Comparison of ENCODE assay signal across 34 cellular contexts in the genomic region with DNA sequence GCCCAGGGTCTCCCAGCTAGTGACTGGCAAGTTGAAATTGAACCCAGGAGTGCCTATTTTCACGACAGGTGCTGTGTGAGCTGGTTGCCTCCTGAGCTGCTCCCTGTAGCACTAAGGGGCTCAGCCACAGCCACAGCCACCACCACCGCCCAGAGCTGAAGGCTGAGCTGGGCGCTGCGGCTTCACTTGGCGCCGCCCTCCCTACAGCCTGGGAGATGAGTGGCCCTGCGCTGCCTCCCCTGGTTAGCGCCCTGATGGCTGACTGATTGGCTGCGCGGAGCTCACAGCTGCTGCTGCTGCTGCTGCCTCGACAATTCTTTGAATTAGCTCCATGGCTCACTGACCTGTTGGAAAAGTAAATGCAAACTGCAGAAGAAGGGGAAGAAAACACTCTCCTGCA.
DNase-seq lines count a peak whose midpoint lies in the region; ATAC-seq and TF ChIP-seq lines count a peak whose summit lies in the region.
"Had no signal": no experiment of that assay in that cellular context is flagged by ENCODE, and none has a peak within 500 bp of the region (broad histone marks: within the 10 kb centered on the region; RNA-seq: fewer than 3 reads in every experiment).

No MANE protein-coding gene starts in this region.

- CTCF ChIA-PET in SK-N-SH (lab: Yijun Ruan, JAX) = interaction anchor here (1.1 to 1.4 kb wide), 4 partner anchors 10 to 631 kb away, joined by 3 to 5 read pairs (median 4); no protein-coding TSS in a partner anchor

- H3K4me2 ChIP-seq in SK-N-SH = no peak overlapping the region

- no peak for TF ChIP-seq EP300 in SK-N-SH (IDR thresholded peaks at IDR 0.05; ENCODE audit: borderline replicate concordance in 1 of 2, low read depth in 1 of 2, low read length in 1 of 2)

- DNase-seq in SK-N-SH (peak; percentile 57), NCI-H2107 treated with DMSO at 0.1 percent for 48 hours (lab: John Stamatoyannopoulos, UW; ENCODE audit: unreplicated experiment) (peak; percentile 24), glutamatergic neuron (peak; percentile 48)
- DNase-seq in T-helper 2 cell treated with Interferon-gamma antibody and Interleukin-4, amounts not matched to agents 5 μg/mL and 100 μg/mL, for 36 hours (ENCODE audit: low spot score) = no peak
- DNase-seq: activated CD4-positive, alpha-beta memory T cell treated with anti-CD3 and anti-CD28 coated beads, Interleukin-2, amount 10 ng/mL, durations not matched to agents 7 days and 5 days; activated CD8-positive, alpha-beta memory T cell treated with anti-CD3 and anti-CD28 coated beads, Interleukin-2, amount 50 U/mL, for 4 hours; activated naive CD4-positive, alpha-beta T cell treated with Interleukin-2 at 50 U/mL for 16 hours; central memory CD4-positive, alpha-beta T cell; COR-L47; cortex of kidney; DMS79 treated with DMSO at 0.1 percent for 48 hours; GM23248; IMR-90; NCI-H1092; NCI-H187 treated with DMSO at 0.1 percent for 48 hours; NCI-H345; NCI-H748 treated with DMSO at 0.1 percent for 48 hours; nucleus accumbens; sigmoid colon; stimulated activated CD4-positive, alpha-beta T cell treated with anti-CD3 and anti-CD28 coated beads, Interleukin-12 subunit alpha, Interleukin-12 subunit beta, amount 100 ng/mL, for 4 hours; stimulated activated CD4-positive, alpha-beta T cell treated with anti-CD3 and anti-CD28 coated beads, Interleukin-2, amount 100 ng/mL, for 48 hours; stomach; thyroid gland had no signal

- no peaks in the 10 kb centered on the region; a peak in 1 of 4 replicates for H3K4me1 ChIP-seq in SK-N-SH (ENCODE audit: control insufficient read depth in 1 of 2, insufficient read depth in 2 of 2, low read depth in 1 of 2, low read length in 1 of 2)
- H3K4me1 ChIP-seq: prostate gland, sigmoid colon, stomach, thyroid gland, vagina had no signal

- no peak for TF ChIP-seq CTCF in SK-N-SH (IDR thresholded peaks at IDR 0.05)
- no peak for TF ChIP-seq CTCF in glutamatergic neuron (IDR thresholded peaks at IDR 0.05; ENCODE audit: partially characterized antibody, unreplicated experiment)

- H3K27me3 Mint-ChIP-seq in glutamatergic neuron (ENCODE audit: unreplicated experiment) = peaks cover 6% of the 10 kb centered on the region
- H3K27me3 Mint-ChIP-seq in T-helper 2 cell treated with Interferon-gamma antibody and Interleukin-4, amounts not matched to agents 5 μg/mL and 100 μg/mL, for 36 hours (ENCODE audit: low read depth) = peaks cover 33% of the 10 kb centered on the region

- no peak overlapping the region for H3K27ac ChIP-seq in SK-N-SH (ENCODE audit: low read depth in 2 of 2, low read length in 1 of 2)
- H3K27ac ChIP-seq: GM23248, prostate gland, sigmoid colon, SK-N-MC, stomach, thyroid gland, vagina had no signal

- POLR2A ChIA-PET in SK-N-SH (lab: Yijun Ruan, JAX) = no interaction called here

- no peak; the same call in 2 of the 3 replicates for ATAC-seq in SK-N-SH treated with all-trans-retinoic acid at 6 μM for 48 hours
- ATAC-seq in GM21825 (IDR thresholded peaks at IDR 0.05; ENCODE audit: unreplicated experiment) = no peak
- no peak for ATAC-seq in GM18909 (IDR thresholded peaks at IDR 0.05; ENCODE audit: poor library complexity, unreplicated experiment)
- ATAC-seq in GM19324 (IDR thresholded peaks at IDR 0.05; ENCODE audit: low FRiP score, unreplicated experiment) = no peak
- ATAC-seq: activated CD4-positive, CD25-positive, alpha-beta regulatory T cell treated with anti-CD3 and anti-CD28 coated beads, Interleukin-2, amount 50 U/mL, for 24 hours had no signal

- no peaks in the 10 kb centered on the region for H3K27me3 ChIP-seq in SK-N-SH (ENCODE audit: insufficient read depth)
- H3K27me3 ChIP-seq: thyroid gland, vagina had no signal

- H2AFZ ChIP-seq in SK-N-SH (ENCODE audit: low read depth) = no peak overlapping the region
- H2AFZ ChIP-seq: GM23248 had no signal

- TF ChIP-seq RAD21 in SK-N-SH (IDR thresholded peaks at IDR 0.05; ENCODE audit: low read length) = no peak

- no peaks in the 10 kb centered on the region for H3K36me3 Mint-ChIP-seq in glutamatergic neuron (ENCODE audit: unreplicated experiment)
- no peaks in the 10 kb centered on the region for H3K36me3 Mint-ChIP-seq in T-helper 2 cell treated with Interferon-gamma antibody and Interleukin-4, amounts not matched to agents 5 μg/mL and 100 μg/mL, for 36 hours (ENCODE audit: low read depth)
- H3K36me3 Mint-ChIP-seq: mesothelial cell of epicardium had no signal

- H3K36me3 ChIP-seq in SK-N-SH (replicated peaks in 1 of 2; ENCODE audit: control insufficient read depth in 1 of 2, insufficient read depth in 2 of 2, low read length in 1 of 2) = no peaks in the 10 kb centered on the region
- H3K36me3 ChIP-seq: prostate gland, sigmoid colon, stomach, thyroid gland, vagina had no signal

- no peak overlapping the region for H3K4me3 ChIP-seq in SK-N-SH (ENCODE audit: low read depth in 2 of 2, low read length in 1 of 2)
- H3K4me3 ChIP-seq: GM23248, prostate gland, sigmoid colon, SK-N-MC, stomach, thyroid gland, vagina had no signal

- H3K4me3 Mint-ChIP-seq in glutamatergic neuron (ENCODE audit: unreplicated experiment) = no peak overlapping the region
- no peak overlapping the region for H3K4me3 Mint-ChIP-seq in T-helper 2 cell treated with Interferon-gamma antibody and Interleukin-4, amounts not matched to agents 5 μg/mL and 100 μg/mL, for 36 hours
- H3K4me3 Mint-ChIP-seq: activated CD4-positive, alpha-beta memory T cell treated with anti-CD3 and anti-CD28 coated beads, Interleukin-2, amount 10 ng/mL, durations not matched to agents 7 days and 5 days; activated T-helper 1 cell treated with anti-CD3 and anti-CD28 coated beads, Interleukin-12 subunit alpha, Interleukin-12 subunit beta, Interleukin-2, Interleukin-4 antibody, amounts not matched to agents 30 ng/mL and 10 ng/mL and 1 ng/mL, durations not matched to agents 14 hours and 24 hours and 36 hours; mesothelial cell of epicardium; T-helper 1 cell treated with Interleukin-12 subunit alpha and Interleukin-12 subunit beta and Interleukin-4 antibody, amounts not matched to agents 30 μg/mL and 1 μg/mL, for 36 hours had no signal

- H4K20me1 ChIP-seq in SK-N-SH (ENCODE audit: insufficient read depth) = no peaks in the 10 kb centered on the region

- H3K79me2 ChIP-seq in SK-N-SH (ENCODE audit: insufficient read depth) = no peaks in the 10 kb centered on the region

- 0% methylated on average over 6 of the region's 11 CpGs for WGBS in SK-N-SH (ENCODE audit: low lambda C conversion rate)

- H3K4me1 Mint-ChIP-seq in glutamatergic neuron (ENCODE audit: low read depth, unreplicated experiment) = peaks cover 7% of the 10 kb centered on the region
- H3K4me1 Mint-ChIP-seq in T-helper 2 cell treated with Interferon-gamma antibody and Interleukin-4, amounts not matched to agents 5 μg/mL and 100 μg/mL, for 36 hours (ENCODE audit: low read depth) = peaks cover 5% of the 10 kb centered on the region
- H3K4me1 Mint-ChIP-seq: mesothelial cell of epicardium had no signal

- H3K9me3 ChIP-seq in SK-N-SH = no peaks in the 10 kb centered on the region
- H3K9me3 ChIP-seq: prostate gland, sigmoid colon, stomach, thyroid gland, vagina had no signal

- peaks cover 2% of the 10 kb centered on the region for H3K9me3 Mint-ChIP-seq in glutamatergic neuron (ENCODE audit: unreplicated experiment)
- no peaks in the 10 kb centered on the region for H3K9me3 Mint-ChIP-seq in T-helper 2 cell treated with Interferon-gamma antibody and Interleukin-4, amounts not matched to agents 5 μg/mL and 100 μg/mL, for 36 hours
- H3K9me3 Mint-ChIP-seq: activated CD4-positive, alpha-beta memory T cell treated with anti-CD3 and anti-CD28 coated beads, Interleukin-2, amount 10 ng/mL, durations not matched to agents 7 days and 5 days; activated T-helper 1 cell treated with anti-CD3 and anti-CD28 coated beads, Interleukin-12 subunit alpha, Interleukin-12 subunit beta, Interleukin-2, Interleukin-4 antibody, amounts not matched to agents 30 ng/mL and 10 ng/mL and 1 ng/mL, durations not matched to agents 14 hours and 24 hours and 36 hours; mesothelial cell of epicardium; T-helper 1 cell treated with Interleukin-12 subunit alpha and Interleukin-12 subunit beta and Interleukin-4 antibody, amounts not matched to agents 30 μg/mL and 1 μg/mL, for 36 hours had no signal

- H3K27ac Mint-ChIP-seq in glutamatergic neuron (ENCODE audit: unreplicated experiment) = no peak overlapping the region
- no peak overlapping the region for H3K27ac Mint-ChIP-seq in T-helper 2 cell treated with Interferon-gamma antibody and Interleukin-4, amounts not matched to agents 5 μg/mL and 100 μg/mL, for 36 hours
- H3K27ac Mint-ChIP-seq: activated CD4-positive, alpha-beta memory T cell treated with anti-CD3 and anti-CD28 coated beads, Interleukin-2, amount 10 ng/mL, durations not matched to agents 7 days and 5 days; activated T-helper 1 cell treated with anti-CD3 and anti-CD28 coated beads, Interleukin-12 subunit alpha, Interleukin-12 subunit beta, Interleukin-2, Interleukin-4 antibody, amounts not matched to agents 30 ng/mL and 10 ng/mL and 1 ng/mL, durations not matched to agents 14 hours and 24 hours and 36 hours; mesothelial cell of epicardium; T-helper 1 cell treated with Interleukin-12 subunit alpha and Interleukin-12 subunit beta and Interleukin-4 antibody, amounts not matched to agents 30 μg/mL and 1 μg/mL, for 36 hours had no signal

- no peak overlapping the region for H3K9ac ChIP-seq in SK-N-SH
- H3K9ac ChIP-seq: GM23248 had no signal

- H3K9me2 ChIP-seq in SK-N-SH = no peaks in the 10 kb centered on the region

- no peaks in the 10 kb centered on the region for H3F3A ChIP-seq in SK-N-SH (replicated peaks; ENCODE audit: insufficient read depth)

TF ChIP-seq in SK-N-SH, 30 proteins besides CTCF, POLR2A, EP300 and RAD21 (continues in another document):
- TF ChIP-seq CHD2 (IDR thresholded peaks at IDR 0.05; ENCODE audit: low read length, partially characterized antibody) (no peak), FOXJ3 (CRISPR knock-in tag; IDR thresholded peaks at IDR 0.05) (no peak), TCF12 (IDR thresholded peaks at IDR 0.05) (no peak), TEAD4 (IDR thresholded peaks at IDR 0.05; ENCODE audit: borderline replicate concordance, insufficient read depth) (no peak), POLR2AphosphoS5 (IDR thresholded peaks at IDR 0.05; ENCODE audit: low read depth, low read length) (no peak), MXI1 (IDR thresholded peaks at IDR 0.05; ENCODE audit: low read depth, low read length) (no peak), RCOR1 (IDR thresholded peaks at IDR 0.05; ENCODE audit: low read length) (no peak), RFX5 (IDR thresholded peaks at IDR 0.05; ENCODE audit: low read length) (no peak)

TF ChIP-seq in SK-N-SH treated with all-trans-retinoic acid at 6 μM for 48 hours, 23 proteins besides CTCF, POLR2A, EP300 and RAD21 (continues in another document):
- no peak for TF ChIP-seq ZNF565 (CRISPR knock-in tag; conservative IDR thresholded peaks at IDR 0.05; ENCODE audit: low read depth)
